In genomic region chr19:49660338-49660961, GRCh38 we compare ENCODE assay signal across 16 cellular contexts. TPM values are rescaled to one million over a fixed set of nuclear protein-coding genes. Genes with fewer than 3 reads are reported as not detected.
DNase-seq lines count a peak whose midpoint lies in the region; ATAC-seq, FAIRE-seq and TF ChIP-seq lines count a peak whose summit lies in the region.
"Had no signal": no experiment of that assay in that cellular context is flagged by ENCODE, and none has a peak within 500 bp of the region (broad histone marks: within the 10 kb centered on the region; RNA-seq: fewer than 3 reads in every experiment).

No MANE protein-coding gene starts in this region.

- peaks cover 24% of the 10 kb centered on the region for H3K4me1 ChIP-seq in NT2/D1 (ENCODE audit: insufficient read depth, insufficient read length)
- peaks cover 0 to 18% (median 6%) of the 10 kb centered on the region in 4 experiments; a peak in 4 of 7 replicates for H3K4me1 ChIP-seq in H1 (replicated peaks in 1 of 4; ENCODE audit: control insufficient read depth in 3 of 4, insufficient read depth in 4 of 4, low read length in 3 of 4)
- H3K4me1 ChIP-seq: HAP-1 had no signal

- H3K9ac ChIP-seq in NT2/D1 (ENCODE audit: insufficient read length, low read depth) (peak overlapping the region; percentile 3), H1 (replicated peaks in 1 of 4; ENCODE audit: extremely low read depth in 1 of 4, low read depth in 3 of 4, low read length in 3 of 4) (no peak overlapping the region)
- H3K9ac ChIP-seq: BLaER1, KMS-11 had no signal

- no peak overlapping the region for H3K18ac ChIP-seq in H1 (ENCODE audit: extremely low read depth, low read length)

- H2AK5ac ChIP-seq in H1 (ENCODE audit: low read depth, low read length), result no peak overlapping the region

- H3K14ac ChIP-seq in H1 (ENCODE audit: insufficient read length), result no peak overlapping the region

- no peak overlapping the region for H4K8ac ChIP-seq in H1 (ENCODE audit: extremely low read depth, insufficient read depth, low read length)

- 97% methylated on average over 10 of the region's 15 CpGs; no CpG with 5 or more reads in 1 of the 2 experiments for WGBS in H1 (ENCODE audit: extremely low coverage in 1 of 2, insufficient coverage in 1 of 2, insufficient read length in 1 of 2, insufficient replicate concordance in 2 of 2, low coverage in 1 of 2, low lambda C conversion rate in 2 of 2, missing lambda C conversion rate in 1 of 2), 2 experiments
- 83 to 87% methylated on average over 13 to 15 of the region's 15 CpGs for WGBS in lower leg skin, 2 donors

- FAIRE-seq in H1 (lab: Jason Lieb, UNC) (no peak), GM19239 (lab: Jason Lieb, UNC) (no peak)
- FAIRE-seq: A549 had no signal

- peak overlapping the region; percentile 74 for H3K27ac Mint-ChIP-seq in activated naive CD4-positive, alpha-beta T cell treated with anti-CD3 and anti-CD28 coated beads, Interleukin-2, amount 10 ng/mL, durations not matched to agents 7 days and 5 days
- peak overlapping the region; percentile 61 for H3K27ac Mint-ChIP-seq in stimulated activated effector memory CD8-positive, alpha-beta T cell treated with anti-CD3 and anti-CD28 coated beads, Interleukin-12 subunit alpha, Interleukin-12 subunit beta, amount 100 ng/mL, for 72 hours

- TF ChIP-seq POLR2A in H1 (IDR thresholded peaks at IDR 0.05; ENCODE audit: control extremely low read depth in 1 of 2, low read depth in 2 of 2, low read length in 2 of 2), result peak; percentile 21 to 39; a peak in 2 of 3 replicates
- TF ChIP-seq POLR2A in lower leg skin (IDR thresholded peaks at IDR 0.05), result no peak

- H2BK5ac ChIP-seq in H1 (ENCODE audit: low read depth, low read length), result no peak overlapping the region

- H3K23me2 ChIP-seq in H1 (ENCODE audit: low read depth, low read length), result peaks cover 11% of the 10 kb centered on the region

- no peak overlapping the region for H3K27ac ChIP-seq in H1 (ENCODE audit: low read depth, low read length)
- H3K27ac ChIP-seq: A549, BLaER1, KMS-11, SJCRH30 had no signal

- H3K9me3 ChIP-seq in NT2/D1 (ENCODE audit: insufficient read depth, low read length) (no peaks in the 10 kb centered on the region; the same call in 1 of the 2 replicates), H1 (ENCODE audit: insufficient read depth in 2 of 2, low read depth in 1 of 2, low read length in 1 of 2) (peaks cover 9 to 11% of the 10 kb centered on the region in 2 experiments)
- H3K9me3 ChIP-seq: BLaER1, HAP-1, SJCRH30 had no signal

- H2BK120ac ChIP-seq in H1 (replicated peaks; ENCODE audit: low read depth, low read length), result no peak overlapping the region

- H3K23ac ChIP-seq in H1 (ENCODE audit: insufficient read length), result no peak overlapping the region

- no peaks in the 10 kb centered on the region for H3K9me3 Mint-ChIP-seq in activated naive CD4-positive, alpha-beta T cell treated with anti-CD3 and anti-CD28 coated beads, Interleukin-2, amount 10 ng/mL, durations not matched to agents 7 days and 5 days
- no peaks in the 10 kb centered on the region for H3K9me3 Mint-ChIP-seq in stimulated activated effector memory CD8-positive, alpha-beta T cell treated with anti-CD3 and anti-CD28 coated beads, Interleukin-12 subunit alpha, Interleukin-12 subunit beta, amount 100 ng/mL, for 72 hours

- POLR2A ChIA-PET in H1 (lab: Charles Lee; ENCODE audit: partially characterized antibody), result interaction anchor here (2.2 to 18.0 kb wide), 3 partner anchors 14 to 48 kb away, joined by 4 to 275 read pairs (median 236); partner anchors contain the start of genes PRMT1, RRAS and SCAF1

- H3K27me3 ChIP-seq in NT2/D1 (ENCODE audit: insufficient read depth, insufficient read length) (no peaks in the 10 kb centered on the region), H1 (replicated peaks in 1 of 4; ENCODE audit: control insufficient read depth in 3 of 4, extremely low read depth in 1 of 4, insufficient read depth in 3 of 4, low read length in 3 of 4) (no peaks in the 10 kb centered on the region)
- H3K27me3 ChIP-seq: BLaER1, SJCRH30 had no signal

- H3K4me3 Mint-ChIP-seq in activated naive CD4-positive, alpha-beta T cell treated with anti-CD3 and anti-CD28 coated beads, Interleukin-2, amount 10 ng/mL, durations not matched to agents 7 days and 5 days, result no peak overlapping the region
- no peak overlapping the region for H3K4me3 Mint-ChIP-seq in stimulated activated effector memory CD8-positive, alpha-beta T cell treated with anti-CD3 and anti-CD28 coated beads, Interleukin-12 subunit alpha, Interleukin-12 subunit beta, amount 100 ng/mL, for 72 hours

- H4K20me1 ChIP-seq in H1 (replicated peaks in 1 of 2; ENCODE audit: control insufficient read depth in 1 of 2, insufficient read depth in 2 of 2, low read length in 2 of 2), result peaks cover 13 to 20% of the 10 kb centered on the region in 2 experiments

- intact Hi-C loops in lower leg skin (cut with DNase I; ENCODE audit: low total_unique reads), result loop anchor here (10.0 kb wide), 1 partner anchor 86 kb away; no protein-coding TSS in a partner anchor

- no peak overlapping the region for H2BK20ac ChIP-seq in H1 (ENCODE audit: low read length)

- H3K4ac ChIP-seq in H1 (replicated peaks; ENCODE audit: insufficient read length, low read depth, low read length), result no peak overlapping the region

- H4K5ac ChIP-seq in H1 (ENCODE audit: insufficient read length, low read depth, low read length), result no peak overlapping the region

- no peak overlapping the region for H3K4me2 ChIP-seq in H1 (ENCODE audit: insufficient read depth in 1 of 2, low read depth in 2 of 2, low read length in 2 of 2)
- H3K4me2 ChIP-seq: A549, BLaER1, KMS-11 had no signal

- no peak overlapping the region for H2BK12ac ChIP-seq in H1 (ENCODE audit: low read depth, low read length)

- H3K4me1 Mint-ChIP-seq in activated naive CD4-positive, alpha-beta T cell treated with anti-CD3 and anti-CD28 coated beads, Interleukin-2, amount 10 ng/mL, durations not matched to agents 7 days and 5 days, result peaks cover 22% of the 10 kb centered on the region
- peaks cover 33% of the 10 kb centered on the region for H3K4me1 Mint-ChIP-seq in stimulated activated effector memory CD8-positive, alpha-beta T cell treated with anti-CD3 and anti-CD28 coated beads, Interleukin-12 subunit alpha, Interleukin-12 subunit beta, amount 100 ng/mL, for 72 hours

- no peak overlapping the region for H2BK15ac ChIP-seq in H1 (ENCODE audit: low read length)

- CTCF ChIA-PET in activated naive CD4-positive, alpha-beta T cell treated with anti-CD3 and anti-CD28 coated beads, Interleukin-2, amount 10 ng/mL, durations not matched to agents 7 days and 5 days (lab: Charles Lee), result interaction anchor here (0.5 to 1.7 kb wide), 3 partner anchors 15 to 341 kb away, joined by 3 read pairs; no protein-coding TSS in a partner anchor
- CTCF ChIA-PET in H1 (lab: Charles Lee; ENCODE audit: partially characterized antibody), result interaction anchor here (0.6 to 4.4 kb wide), 6 partner anchors 10 to 162 kb away, joined by 3 to 28 read pairs (median 4); no protein-coding TSS in a partner anchor

- no peak overlapping the region for H3K4me3 ChIP-seq in NT2/D1 (ENCODE audit: insufficient read length, low read depth)
- H3K4me3 ChIP-seq in H1 (ENCODE audit: extremely low read depth in 1 of 4, insufficient read depth in 2 of 4, low read depth in 3 of 4, low read length in 4 of 4), result no peak overlapping the region
- no peak overlapping the region for H3K4me3 ChIP-seq in lower leg skin (ENCODE audit: low read depth, poor library complexity, severe bottlenecking)
- H3K4me3 ChIP-seq: A549, BLaER1, HAP-1, SJCRH30 had no signal

- no peak for ATAC-seq in stimulated activated effector memory CD8-positive, alpha-beta T cell treated with anti-CD3 and anti-CD28 coated beads, Interleukin-12 subunit alpha, Interleukin-12 subunit beta, amount 100 ng/mL, for 72 hours

- no peak for TF ChIP-seq EP300 in H1 (IDR thresholded peaks at IDR 0.05; ENCODE audit: borderline replicate concordance in 1 of 2, low read depth in 2 of 2, low read length in 2 of 2)

- peaks cover 50% of the 10 kb centered on the region for H3K36me3 Mint-ChIP-seq in activated naive CD4-positive, alpha-beta T cell treated with anti-CD3 and anti-CD28 coated beads, Interleukin-2, amount 10 ng/mL, durations not matched to agents 7 days and 5 days
- H3K36me3 Mint-ChIP-seq in stimulated activated effector memory CD8-positive, alpha-beta T cell treated with anti-CD3 and anti-CD28 coated beads, Interleukin-12 subunit alpha, Interleukin-12 subunit beta, amount 100 ng/mL, for 72 hours, result peaks cover 85% of the 10 kb centered on the region

- H3K27me3 Mint-ChIP-seq in activated naive CD4-positive, alpha-beta T cell treated with anti-CD3 and anti-CD28 coated beads, Interleukin-2, amount 10 ng/mL, durations not matched to agents 7 days and 5 days, result no peaks in the 10 kb centered on the region

- no peak for TF ChIP-seq CTCF in H1 (IDR thresholded peaks at IDR 0.05; ENCODE audit: control extremely low read depth in 1 of 3, insufficient read depth in 1 of 3, low read depth in 1 of 3, low read length in 3 of 3)
- TF ChIP-seq CTCF in lower leg skin (IDR thresholded peaks at IDR 0.05), result no peak

- TF ChIP-seq RAD21 in H1 (IDR thresholded peaks at IDR 0.05 in 1 of 2, conservative IDR thresholded peaks at IDR 0.05 in 1 of 2; ENCODE audit: low read depth in 2 of 2, low read length in 2 of 2), result no peak

- H3K79me2 ChIP-seq in H1 (ENCODE audit: control insufficient read depth in 1 of 2, insufficient read depth in 2 of 2, low read length in 2 of 2), result peaks cover 0 to 13% of the 10 kb centered on the region in 2 experiments; a peak in 2 of 4 replicates

- H3K79me1 ChIP-seq in H1 (ENCODE audit: low read depth, low read length), result peaks cover 5% of the 10 kb centered on the region; the same call in 1 of the 2 replicates

- no peak overlapping the region for H4K91ac ChIP-seq in H1 (replicated peaks; ENCODE audit: insufficient read length, low read length)

- no peak overlapping the region for H2AFZ ChIP-seq in H1 (ENCODE audit: low read length)

- H3K56ac ChIP-seq in H1 (replicated peaks; ENCODE audit: insufficient read length, low read depth, low read length), result no peak overlapping the region

- no peak for DNase-seq in activated naive CD4-positive, alpha-beta T cell treated with anti-CD3 and anti-CD28 coated beads, Interleukin-2, amount 10 ng/mL, durations not matched to agents 7 days and 5 days
- no peak for DNase-seq in activated naive CD4-positive, alpha-beta T cell treated with Interleukin-2 at 50 U/mL for 16 hours
- DNase-seq in NT2/D1 (ENCODE audit: low read depth, low spot score) (no peak), H1 (ENCODE audit: low read depth in 1 of 2, low spot score in 2 of 2) (no peak), GM19239 (ENCODE audit: insufficient read length, low spot score) (no peak), lower leg skin (ENCODE audit: low spot score in 2 of 2) (no peak), GOT3 (lab: John Stamatoyannopoulos, UW) (no peak)
- DNase-seq in stimulated activated effector memory CD8-positive, alpha-beta T cell treated with anti-CD3 and anti-CD28 coated beads, Interleukin-12 subunit alpha, Interleukin-12 subunit beta, amount 100 ng/mL, for 72 hours (ENCODE audit: low spot score in 2 of 2), result no peak
- DNase-seq: NCI-H187, NCI-H2227 treated with DMSO at 0.1 percent for 48 hours, NCI-H510A treated with DMSO at 0.1 percent for 48 hours had no signal

- peaks cover 75% of the 10 kb centered on the region for H3K36me3 ChIP-seq in NT2/D1 (ENCODE audit: insufficient read depth, insufficient read length, low read length)
- peaks cover 18 to 59% (median 47%) of the 10 kb centered on the region in 4 experiments; a peak in 7 of 8 replicates for H3K36me3 ChIP-seq in H1 (ENCODE audit: control insufficient read depth in 2 of 4, insufficient read depth in 4 of 4, low read length in 3 of 4)

RNA-seq across cellular contexts. Expression of gene IRF3, which starts 5.2 kb away (rescaled TPM):
- total RNA-seq in H1 (2021; fragmentation: NEBNext Ultra II Directional; extraction: Animal tissue kit (Norgen Biotek cat#: 25700)), result 114 and 115 TPM in 2 replicates
- polyA plus RNA-seq in H1 (2011; rRNA removed), result 103 and 185 TPM in 2 replicates
- polyA plus RNA-seq in H1 (2011; cell fraction: cytosol; rRNA removed), result 151 TPM
- 260 TPM for polyA plus RNA-seq in H1 (2011; cell fraction: nucleus; rRNA removed)
- 192 to 222 TPM (median 214 TPM) in 4 replicates for polyA plus RNA-seq in H1 (2012, experiment 1 of 2)
- 136 TPM for polyA plus RNA-seq in H1 (2012, experiment 2 of 2)
- 127 TPM for polyA plus RNA-seq in H1 (2013, experiment 1 of 2)
- 124 TPM for polyA plus RNA-seq in H1 (2013, experiment 2 of 2)
- 51.4 and 52.6 TPM in 2 replicates for polyA minus RNA-seq in H1 (2011; rRNA and poly(A)+ RNA removed)
- 50.8 TPM for polyA minus RNA-seq in H1 (2011; cell fraction: cytosol; rRNA and poly(A)+ RNA removed)
- polyA minus RNA-seq in H1 (2011; cell fraction: nucleus; rRNA and poly(A)+ RNA removed), result 42.1 TPM
- total RNA-seq in lower leg skin, result 100 to 1,000 TPM in 1 of 4 donors, 10 to 100 TPM in 3; 38.7 to 102 (median 74.9) TPM

RNA-seq across cellular contexts. Expression of gene BCL2L12, which starts 5.3 kb away (rescaled TPM):
- 126 and 133 TPM in 2 replicates for total RNA-seq in H1 (2021; fragmentation: NEBNext Ultra II Directional; extraction: Animal tissue kit (Norgen Biotek cat#: 25700))
- 209 and 280 TPM in 2 replicates for polyA plus RNA-seq in H1 (2011; rRNA removed)
- 167 TPM for polyA plus RNA-seq in H1 (2011; cell fraction: cytosol; rRNA removed)
- 185 TPM for polyA plus RNA-seq in H1 (2011; cell fraction: nucleus; rRNA removed)
- 158 to 202 TPM (median 170 TPM) in 4 replicates for polyA plus RNA-seq in H1 (2012, experiment 1 of 2)
- 242 TPM for polyA plus RNA-seq in H1 (2012, experiment 2 of 2)
- polyA plus RNA-seq in H1 (2013, experiment 1 of 2), result 213 TPM
- 198 TPM for polyA plus RNA-seq in H1 (2013, experiment 2 of 2)
- 19.6 and 20.5 TPM in 2 replicates for polyA minus RNA-seq in H1 (2011; rRNA and poly(A)+ RNA removed)
- 48.1 TPM for polyA minus RNA-seq in H1 (2011; cell fraction: cytosol; rRNA and poly(A)+ RNA removed)
- polyA minus RNA-seq in H1 (2011; cell fraction: nucleus; rRNA and poly(A)+ RNA removed), result 26.9 TPM
- 1 to 10 TPM; 6.1 to 9.2 (median 6.6) TPM for total RNA-seq in lower leg skin

RNA-seq across cellular contexts. Expression of gene PRMT1, which starts 16.6 kb away (rescaled TPM):
- 561 and 579 TPM in 2 replicates for total RNA-seq in H1 (2021; fragmentation: NEBNext Ultra II Directional; extraction: Animal tissue kit (Norgen Biotek cat#: 25700))
- polyA plus RNA-seq in H1 (2011; rRNA removed), result 1,215 and 1,548 TPM in 2 replicates
- polyA plus RNA-seq in H1 (2011; cell fraction: cytosol; rRNA removed), result 1,290 TPM
- 1,135 TPM for polyA plus RNA-seq in H1 (2011; cell fraction: nucleus; rRNA removed)
- 426 to 811 TPM (median 790 TPM) in 4 replicates for polyA plus RNA-seq in H1 (2012, experiment 1 of 2)
- 763 TPM for polyA plus RNA-seq in H1 (2012, experiment 2 of 2)
- polyA plus RNA-seq in H1 (2013, experiment 1 of 2), result 339 TPM
- 327 TPM for polyA plus RNA-seq in H1 (2013, experiment 2 of 2)
- polyA minus RNA-seq in H1 (2011; rRNA and poly(A)+ RNA removed), result 815 and 1,077 TPM in 2 replicates
- polyA minus RNA-seq in H1 (2011; cell fraction: cytosol; rRNA and poly(A)+ RNA removed), result 388 TPM
- 319 TPM for polyA minus RNA-seq in H1 (2011; cell fraction: nucleus; rRNA and poly(A)+ RNA removed)
- 100 to 1,000 TPM; 102 to 117 (median 108) TPM for total RNA-seq in lower leg skin

RNA-seq across cellular contexts. Expression of gene SCAF1, which starts 18.4 kb away (rescaled TPM):
- total RNA-seq in H1 (2021; fragmentation: NEBNext Ultra II Directional; extraction: Animal tissue kit (Norgen Biotek cat#: 25700)), result 81.7 and 93.3 TPM in 2 replicates
- polyA plus RNA-seq in H1 (2011; rRNA removed), result 9.7 and 21.4 TPM in 2 replicates
- 9.9 TPM for polyA plus RNA-seq in H1 (2011; cell fraction: cytosol; rRNA removed)
- polyA plus RNA-seq in H1 (2011; cell fraction: nucleus; rRNA removed), result 29.6 TPM
- polyA plus RNA-seq in H1 (2012, experiment 1 of 2), result 44.1 to 59.6 TPM (median 55.2 TPM) in 4 replicates
- 56.4 TPM for polyA plus RNA-seq in H1 (2012, experiment 2 of 2)
- 42.7 TPM for polyA plus RNA-seq in H1 (2013, experiment 1 of 2)
- polyA plus RNA-seq in H1 (2013, experiment 2 of 2), result 41.6 TPM
- polyA minus RNA-seq in H1 (2011; rRNA and poly(A)+ RNA removed), result 3.7 and 4.7 TPM in 2 replicates
- 13.0 TPM for polyA minus RNA-seq in H1 (2011; cell fraction: cytosol; rRNA and poly(A)+ RNA removed)
- 9.2 TPM for polyA minus RNA-seq in H1 (2011; cell fraction: nucleus; rRNA and poly(A)+ RNA removed)
- total RNA-seq in lower leg skin, result 10 to 100 TPM; 28.6 to 54.3 (median 33.7) TPM

RNA-seq across cellular contexts. Expression of gene RRAS, which starts 20.5 kb away (rescaled TPM):
- total RNA-seq in H1 (2021; fragmentation: NEBNext Ultra II Directional; extraction: Animal tissue kit (Norgen Biotek cat#: 25700)), result 16.9 and 17.7 TPM in 2 replicates
- polyA plus RNA-seq in H1 (2011; rRNA removed), result 49.1 and 62.9 TPM in 2 replicates
- polyA plus RNA-seq in H1 (2011; cell fraction: cytosol; rRNA removed), result 44.6 TPM
- polyA plus RNA-seq in H1 (2011; cell fraction: nucleus; rRNA removed), result 35.8 TPM
- 14.2 to 33.1 TPM (median 28.7 TPM) in 4 replicates for polyA plus RNA-seq in H1 (2012, experiment 1 of 2)
- polyA plus RNA-seq in H1 (2012, experiment 2 of 2), result 26.7 TPM
- polyA plus RNA-seq in H1 (2013, experiment 1 of 2), result 18.4 TPM
- polyA plus RNA-seq in H1 (2013, experiment 2 of 2), result 18.6 TPM
- 6.4 and 6.8 TPM in 2 replicates for polyA minus RNA-seq in H1 (2011; rRNA and poly(A)+ RNA removed)
- 7.9 TPM for polyA minus RNA-seq in H1 (2011; cell fraction: cytosol; rRNA and poly(A)+ RNA removed)
- polyA minus RNA-seq in H1 (2011; cell fraction: nucleus; rRNA and poly(A)+ RNA removed), result 4.9 TPM
- total RNA-seq in lower leg skin, result 10 to 100 TPM; 14.0 to 20.2 (median 18.8) TPM

Comparison
In these comparisons a context has a peak if more than half of its experiments do, and no peak if none do; other contexts are left out.
1. POLR2A ChIP-seq: peak in H1 (2 of 2); none in lower leg skin (0 of 2).
2. RNA of gene BCL2L12, which starts 5.3 kb away (total RNA-seq): 126 to 133 TPM in H1; 6.1 to 9.2 TPM in lower leg skin; every median in the first group is over 10 times any median in the second.